Comparison of ENCODE assay signal across 1 cellular context in the genomic region with DNA sequence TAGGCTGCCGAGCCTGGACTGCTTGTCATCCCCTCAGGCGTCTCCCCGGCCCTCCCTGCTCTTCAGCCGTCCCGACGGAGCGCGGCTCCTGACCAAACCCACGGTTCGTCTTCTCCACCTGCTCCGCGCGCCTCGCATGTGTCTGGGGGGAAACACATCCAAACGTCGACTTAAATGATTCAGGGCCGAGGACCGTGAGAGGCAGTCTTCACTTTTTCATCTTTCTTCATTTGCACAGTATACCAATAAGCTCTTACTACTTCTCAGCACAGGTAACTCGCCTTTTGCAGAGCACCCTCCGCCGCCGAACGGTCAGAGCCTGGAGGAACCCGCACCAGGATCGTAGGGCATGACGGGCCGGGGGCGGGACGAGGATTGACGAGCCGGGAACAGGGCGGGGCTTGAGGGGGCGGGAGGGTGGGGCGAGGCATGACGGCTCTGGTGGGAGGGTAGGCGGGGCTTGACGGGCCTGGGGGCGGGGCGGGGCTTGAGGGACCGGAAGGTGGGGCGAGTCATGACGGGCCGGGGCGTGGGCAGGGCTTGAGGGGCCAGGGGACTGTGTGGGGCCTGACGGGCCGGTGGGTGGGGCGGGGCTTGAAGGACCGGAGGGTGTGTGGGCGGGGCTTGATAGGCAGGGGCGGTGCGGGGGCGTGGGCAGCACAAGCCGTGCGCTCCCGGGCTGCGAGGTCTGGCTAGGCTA.
A peak's percentile ranks its signal among the peaks of the same experiment; 100 is the strongest.
TF ChIP-seq lines count a peak whose summit lies in the region.

A gene with protein sequence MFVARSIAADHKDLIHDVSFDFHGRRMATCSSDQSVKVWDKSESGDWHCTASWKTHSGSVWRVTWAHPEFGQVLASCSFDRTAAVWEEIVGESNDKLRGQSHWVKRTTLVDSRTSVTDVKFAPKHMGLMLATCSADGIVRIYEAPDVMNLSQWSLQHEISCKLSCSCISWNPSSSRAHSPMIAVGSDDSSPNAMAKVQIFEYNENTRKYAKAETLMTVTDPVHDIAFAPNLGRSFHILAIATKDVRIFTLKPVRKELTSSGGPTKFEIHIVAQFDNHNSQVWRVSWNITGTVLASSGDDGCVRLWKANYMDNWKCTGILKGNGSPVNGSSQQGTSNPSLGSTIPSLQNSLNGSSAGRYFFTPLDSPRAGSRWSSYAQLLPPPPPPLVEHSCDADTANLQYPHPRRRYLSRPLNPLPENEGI (plus strand): TSS at position 657 of the 700 bp plus-strand sequence. CDS start 111 bp downstream, outside the sequence.

TF ChIP-seq in HepG2, 621 proteins besides CTCF, POLR2A, EP300 and RAD21 (continued from another document and continues in another):
- TF ChIP-seq, protein P1, sequence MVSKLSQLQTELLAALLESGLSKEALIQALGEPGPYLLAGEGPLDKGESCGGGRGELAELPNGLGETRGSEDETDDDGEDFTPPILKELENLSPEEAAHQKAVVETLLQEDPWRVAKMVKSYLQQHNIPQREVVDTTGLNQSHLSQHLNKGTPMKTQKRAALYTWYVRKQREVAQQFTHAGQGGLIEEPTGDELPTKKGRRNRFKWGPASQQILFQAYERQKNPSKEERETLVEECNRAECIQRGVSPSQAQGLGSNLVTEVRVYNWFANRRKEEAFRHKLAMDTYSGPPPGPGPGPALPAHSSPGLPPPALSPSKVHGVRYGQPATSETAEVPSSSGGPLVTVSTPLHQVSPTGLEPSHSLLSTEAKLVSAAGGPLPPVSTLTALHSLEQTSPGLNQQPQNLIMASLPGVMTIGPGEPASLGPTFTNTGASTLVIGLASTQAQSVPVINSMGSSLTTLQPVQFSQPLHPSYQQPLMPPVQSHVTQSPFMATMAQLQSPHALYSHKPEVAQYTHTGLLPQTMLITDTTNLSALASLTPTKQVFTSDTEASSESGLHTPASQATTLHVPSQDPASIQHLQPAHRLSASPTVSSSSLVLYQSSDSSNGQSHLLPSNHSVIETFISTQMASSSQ (IDR thresholded peaks at IDR 0.05; ENCODE audit: low read depth) = no peak
- TF ChIP-seq, protein P1 (CRISPR knock-in tag; IDR thresholded peaks at IDR 0.05; ENCODE audit: borderline replicate concordance) = no peak
- TF ChIP-seq DRAP1 (CRISPR knock-in tag; IDR thresholded peaks at IDR 0.05) (no peak; the same call in 1 of the 2 replicates), ZBTB38 (CRISPR knock-in tag; IDR thresholded peaks at IDR 0.05) (0 out of 2 replicates have a peak, but pooled peaks have one; percentile 27), SP5 (CRISPR knock-in tag; IDR thresholded peaks at IDR 0.05; ENCODE audit: borderline replicate concordance, low read depth) (no peak), SNAI1 (CRISPR knock-in tag; IDR thresholded peaks at IDR 0.05; ENCODE audit: borderline replicate concordance) (peak; percentile 82), ZNF768 (CRISPR knock-in tag; IDR thresholded peaks at IDR 0.05) (peak; percentile 53; the same call in 1 of the 2 replicates), DNMT3B (CRISPR knock-in tag; conservative IDR thresholded peaks at IDR 0.05) (no peak), ZKSCAN8 (CRISPR knock-in tag; IDR thresholded peaks at IDR 0.05; ENCODE audit: borderline replicate concordance) (no peak; the same call in 1 of the 2 replicates), POLR2AphosphoS5 (IDR thresholded peaks at IDR 0.05; ENCODE audit: low read depth, low read length) (peak; percentile 82), ZNF143 (CRISPR knock-in tag; IDR thresholded peaks at IDR 0.05) (peak; percentile 58), ZMYM3 (CRISPR knock-in tag; IDR thresholded peaks at IDR 0.05) (0 out of 2 replicates have a peak, but pooled peaks have one; percentile 8), ZNF781 (CRISPR knock-in tag; IDR thresholded peaks at IDR 0.05; ENCODE audit: borderline replicate concordance, not compliant biosample characterization) (peak; percentile 86), AGO1 (IDR thresholded peaks at IDR 0.05; ENCODE audit: low read depth, low read length, poor library complexity, severe bottlenecking) (no peak), SKI (IDR thresholded peaks at IDR 0.05; ENCODE audit: partially characterized antibody) (peak; percentile 17), HOXD1 (CRISPR knock-in tag; IDR thresholded peaks at IDR 0.05) (no peak), MAX (IDR thresholded peaks at IDR 0.05) (peak; percentile 78), ZNF446 (CRISPR knock-in tag; IDR thresholded peaks at IDR 0.05) (0 out of 2 replicates have a peak, but pooled peaks have one; percentile 32), TFDP1 (CRISPR knock-in tag; IDR thresholded peaks at IDR 0.05; ENCODE audit: borderline replicate concordance) (peak; percentile 51; the same call in 1 of the 2 replicates), ZNF224 (CRISPR knock-in tag; IDR thresholded peaks at IDR 0.05) (no peak), HMG20B (CRISPR knock-in tag; conservative IDR thresholded peaks at IDR 0.05) (0 out of 2 replicates have a peak, but pooled peaks have one; percentile 22), SNAPC5 (CRISPR knock-in tag; IDR thresholded peaks at IDR 0.05; ENCODE audit: borderline replicate concordance) (no peak), ZNF33B (CRISPR knock-in tag; IDR thresholded peaks at IDR 0.05) (peak; percentile 73; the same call in 1 of the 2 replicates), AHDC1 (CRISPR knock-in tag; IDR thresholded peaks at IDR 0.05; ENCODE audit: borderline replicate concordance) (no peak), POGZ (CRISPR knock-in tag; IDR thresholded peaks at IDR 0.05) (no peak), ZNF274 (CRISPR knock-in tag; IDR thresholded peaks at IDR 0.05) (peak; percentile 60; the same call in 1 of the 2 replicates), ZFY (CRISPR knock-in tag; IDR thresholded peaks at IDR 0.05) (0 out of 2 replicates have a peak, but pooled peaks have one; percentile 0), ZNF326 (CRISPR knock-in tag; IDR thresholded peaks at IDR 0.05; ENCODE audit: borderline replicate concordance) (no peak), SP2 (CRISPR knock-in tag; IDR thresholded peaks at IDR 0.05) (no peak), AHR (CRISPR knock-in tag; IDR thresholded peaks at IDR 0.05) (peak; percentile 66; the same call in 1 of the 2 replicates), GFI1 (CRISPR knock-in tag; IDR thresholded peaks at IDR 0.05; ENCODE audit: borderline replicate concordance) (no peak), MATR3 (CRISPR knock-in tag; IDR thresholded peaks at IDR 0.05) (no peak), ZNF501 (CRISPR knock-in tag; IDR thresholded peaks at IDR 0.05) (0 out of 2 replicates have a peak, but pooled peaks have one; percentile 46), ZNF484 (CRISPR knock-in tag; IDR thresholded peaks at IDR 0.05; ENCODE audit: borderline replicate concordance, low read depth) (no peak), ZNF383 (CRISPR knock-in tag; IDR thresholded peaks at IDR 0.05; ENCODE audit: borderline replicate concordance) (no peak), CBFB (CRISPR knock-in tag; IDR thresholded peaks at IDR 0.05) (no peak), MBNL3 (CRISPR knock-in tag; conservative IDR thresholded peaks at IDR 0.05) (no peak)
- TF ChIP-seq, protein P2, sequence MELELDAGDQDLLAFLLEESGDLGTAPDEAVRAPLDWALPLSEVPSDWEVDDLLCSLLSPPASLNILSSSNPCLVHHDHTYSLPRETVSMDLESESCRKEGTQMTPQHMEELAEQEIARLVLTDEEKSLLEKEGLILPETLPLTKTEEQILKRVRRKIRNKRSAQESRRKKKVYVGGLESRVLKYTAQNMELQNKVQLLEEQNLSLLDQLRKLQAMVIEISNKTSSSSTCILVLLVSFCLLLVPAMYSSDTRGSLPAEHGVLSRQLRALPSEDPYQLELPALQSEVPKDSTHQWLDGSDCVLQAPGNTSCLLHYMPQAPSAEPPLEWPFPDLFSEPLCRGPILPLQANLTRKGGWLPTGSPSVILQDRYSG (CRISPR knock-in tag; IDR thresholded peaks at IDR 0.05) = no peak
- TF ChIP-seq, protein P3, sequence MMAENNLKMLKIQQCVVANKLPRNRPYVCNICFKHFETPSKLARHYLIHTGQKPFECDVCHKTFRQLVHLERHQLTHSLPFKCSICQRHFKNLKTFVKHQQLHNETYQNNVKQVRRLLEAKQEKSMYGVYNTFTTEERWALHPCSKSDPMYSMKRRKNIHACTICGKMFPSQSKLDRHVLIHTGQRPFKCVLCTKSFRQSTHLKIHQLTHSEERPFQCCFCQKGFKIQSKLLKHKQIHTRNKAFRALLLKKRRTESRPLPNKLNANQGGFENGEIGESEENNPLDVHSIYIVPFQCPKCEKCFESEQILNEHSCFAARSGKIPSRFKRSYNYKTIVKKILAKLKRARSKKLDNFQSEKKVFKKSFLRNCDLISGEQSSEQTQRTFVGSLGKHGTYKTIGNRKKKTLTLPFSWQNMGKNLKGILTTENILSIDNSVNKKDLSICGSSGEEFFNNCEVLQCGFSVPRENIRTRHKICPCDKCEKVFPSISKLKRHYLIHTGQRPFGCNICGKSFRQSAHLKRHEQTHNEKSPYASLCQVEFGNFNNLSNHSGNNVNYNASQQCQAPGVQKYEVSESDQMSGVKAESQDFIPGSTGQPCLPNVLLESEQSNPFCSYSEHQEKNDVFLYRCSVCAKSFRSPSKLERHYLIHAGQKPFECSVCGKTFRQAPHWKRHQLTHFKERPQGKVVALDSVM (CRISPR knock-in tag; IDR thresholded peaks at IDR 0.05) = 0 out of 2 replicates have a peak, but pooled peaks have one; percentile 10
- TF ChIP-seq, protein P4, sequence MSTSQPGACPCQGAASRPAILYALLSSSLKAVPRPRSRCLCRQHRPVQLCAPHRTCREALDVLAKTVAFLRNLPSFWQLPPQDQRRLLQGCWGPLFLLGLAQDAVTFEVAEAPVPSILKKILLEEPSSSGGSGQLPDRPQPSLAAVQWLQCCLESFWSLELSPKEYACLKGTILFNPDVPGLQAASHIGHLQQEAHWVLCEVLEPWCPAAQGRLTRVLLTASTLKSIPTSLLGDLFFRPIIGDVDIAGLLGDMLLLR (CRISPR knock-in tag; IDR thresholded peaks at IDR 0.05) = no peak
- TF ChIP-seq, protein P5, sequence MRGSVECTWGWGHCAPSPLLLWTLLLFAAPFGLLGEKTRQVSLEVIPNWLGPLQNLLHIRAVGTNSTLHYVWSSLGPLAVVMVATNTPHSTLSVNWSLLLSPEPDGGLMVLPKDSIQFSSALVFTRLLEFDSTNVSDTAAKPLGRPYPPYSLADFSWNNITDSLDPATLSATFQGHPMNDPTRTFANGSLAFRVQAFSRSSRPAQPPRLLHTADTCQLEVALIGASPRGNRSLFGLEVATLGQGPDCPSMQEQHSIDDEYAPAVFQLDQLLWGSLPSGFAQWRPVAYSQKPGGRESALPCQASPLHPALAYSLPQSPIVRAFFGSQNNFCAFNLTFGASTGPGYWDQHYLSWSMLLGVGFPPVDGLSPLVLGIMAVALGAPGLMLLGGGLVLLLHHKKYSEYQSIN (CRISPR knock-in tag; IDR thresholded peaks at IDR 0.05; ENCODE audit: borderline replicate concordance) = no peak
